ENCODE assay signal across 1 cellular context in genomic region chrX:48470833-48471118, GRCh38.
TF ChIP-seq lines count a peak whose summit lies in the region.

No MANE protein-coding gene starts in this region.

TF ChIP-seq in HepG2, 621 proteins besides CTCF, POLR2A, EP300 and RAD21 (continued from another document):
- no peak for TF ChIP-seq BHLHE40 (IDR thresholded peaks at IDR 0.05; ENCODE audit: low read length)
- TF ChIP-seq ZNF143 (CRISPR knock-in tag; IDR thresholded peaks at IDR 0.05), result peak; percentile 73
- TF ChIP-seq ZNF841 (CRISPR knock-in tag; IDR thresholded peaks at IDR 0.05; ENCODE audit: borderline replicate concordance), result no peak
- TF ChIP-seq ZFP41 (CRISPR knock-in tag; IDR thresholded peaks at IDR 0.05; ENCODE audit: borderline replicate concordance), result no peak
- no peak for TF ChIP-seq SP140L (CRISPR knock-in tag; IDR thresholded peaks at IDR 0.05; ENCODE audit: borderline replicate concordance)
- TF ChIP-seq ZNF687 (CRISPR knock-in tag; IDR thresholded peaks at IDR 0.05), result peak; percentile 35
- no peak for TF ChIP-seq ZMAT5 (CRISPR knock-in tag; IDR thresholded peaks at IDR 0.05; ENCODE audit: borderline replicate concordance, low read depth)
- no peak for TF ChIP-seq ELK4 (CRISPR knock-in tag; IDR thresholded peaks at IDR 0.05; ENCODE audit: borderline replicate concordance)
